12 cellular contexts compared by ENCODE assay signal in genomic region chr9:83266618-83267543, GRCh38.
DNase-seq lines count a peak whose midpoint lies in the region; ATAC-seq and TF ChIP-seq lines count a peak whose summit lies in the region.
"Had no signal": no experiment of that assay in that cellular context is flagged by ENCODE, and none has a peak within 500 bp of the region (broad histone marks: within the 10 kb centered on the region; RNA-seq: fewer than 3 reads in every experiment).

No MANE protein-coding gene starts in this region.

- no peaks in the 10 kb centered on the region for H4K20me1 ChIP-seq in SK-N-SH (ENCODE audit: insufficient read depth)

- H3K4me3 ChIP-seq in SK-N-SH (ENCODE audit: low read depth in 2 of 2, low read length in 1 of 2), result no peak overlapping the region
- no peak overlapping the region for H3K4me3 ChIP-seq in gastroesophageal sphincter
- no peak overlapping the region for H3K4me3 ChIP-seq in neuronal stem cell (ENCODE audit: low read length in 2 of 2)
- H3K4me3 ChIP-seq: SJCRH30 had no signal

- H3K9me2 ChIP-seq in SK-N-SH, result no peaks in the 10 kb centered on the region

- no peak overlapping the region for H2BK15ac ChIP-seq in neuronal stem cell (ENCODE audit: low read length)

- POLR2A ChIA-PET in SK-N-SH (lab: Yijun Ruan, JAX), result no interaction called here

- H3K27me3 ChIP-seq in SK-N-SH (ENCODE audit: insufficient read depth) (no peaks in the 10 kb centered on the region), gastroesophageal sphincter (no peaks in the 10 kb centered on the region), neuronal stem cell (ENCODE audit: control insufficient read depth in 3 of 3, insufficient read depth in 3 of 3, low read depth in 1 of 3, low read length in 3 of 3) (no peaks in the 10 kb centered on the region)
- H3K27me3 ChIP-seq: SJCRH30 had no signal

- H3K79me2 ChIP-seq in SK-N-SH (ENCODE audit: insufficient read depth), result no peaks in the 10 kb centered on the region

- H3K14ac ChIP-seq in neuronal stem cell (ENCODE audit: low read length), result no peak overlapping the region

- WGBS in SK-N-SH (ENCODE audit: low lambda C conversion rate), result 39% methylated on average over 12 of the region's 12 CpGs
- 20 to 32% methylated on average over 3 to 12 of the region's 12 CpGs for WGBS in gastroesophageal sphincter (ENCODE audit: low coverage in 1 of 2), 2 donors
- WGBS in neuronal stem cell (ENCODE audit: extremely low coverage in 2 of 2, insufficient read length in 2 of 2, insufficient replicate concordance in 1 of 2), 2 donors, result no CpG with 5 or more reads among the region's 12 CpGs

- peak overlapping the region; percentile 28 for H3K4me2 ChIP-seq in SK-N-SH
- H3K4me2 ChIP-seq in neuronal stem cell (ENCODE audit: insufficient read depth, low read length, poor library complexity, severe bottlenecking), result no peak overlapping the region

- ATAC-seq in gastroesophageal sphincter (peak; percentile 36), GM19467 (IDR thresholded peaks at IDR 0.05; ENCODE audit: unreplicated experiment) (no peak)
- ATAC-seq: stimulated activated naive CD8-positive, alpha-beta T cell treated with anti-CD3 and anti-CD28 coated beads, Interleukin-15, Interleukin-2, amounts not matched to agents 100 U/mL and 50 U/mL, for 24 hours had no signal

- H2AFZ ChIP-seq in SK-N-SH (ENCODE audit: low read depth) (no peak overlapping the region; the same call in 1 of the 2 replicates), neuronal stem cell (ENCODE audit: low read length) (peak overlapping the region; percentile 48)

- peak overlapping the region; percentile 91 for H3K18ac ChIP-seq in neuronal stem cell (ENCODE audit: low read length)

- H3K9ac ChIP-seq in SK-N-SH, result no peak overlapping the region
- H3K9ac ChIP-seq in neuronal stem cell (ENCODE audit: low read depth, low read length, poor library complexity), result no peak overlapping the region

- DNase-seq in COLO829 (ENCODE audit: low spot score) (peak; percentile 40), SK-N-SH (no peak), neuronal stem cell (ENCODE audit: low spot score) (no peak), NCI-H1105 (lab: John Stamatoyannopoulos, UW) (no peak), NCI-H2081 (lab: John Stamatoyannopoulos, UW) (no peak)
- DNase-seq in stimulated activated CD8-positive, alpha-beta memory T cell treated with anti-CD3 and anti-CD28 coated beads, Interleukin-4, amount 100 ng/mL, for 48 hours, result no peak
- DNase-seq: immature natural killer cell; NCI-H1694 treated with DMSO at 0.1 percent for 48 hours; SJCRH30; stimulated activated naive CD8-positive, alpha-beta T cell treated with anti-CD3 and anti-CD28 coated beads, Interleukin-15, Interleukin-2, amounts not matched to agents 100 U/mL and 50 U/mL, for 24 hours had no signal

- H3K4me1 ChIP-seq in SK-N-SH (ENCODE audit: control insufficient read depth in 1 of 2, insufficient read depth in 2 of 2, low read depth in 1 of 2, low read length in 1 of 2), result peaks cover 0 to 19% of the 10 kb centered on the region in 2 experiments; a peak in 2 of 4 replicates
- peaks cover 0 to 16% (median 3%) of the 10 kb centered on the region in 3 donors for H3K4me1 ChIP-seq in gastroesophageal sphincter
- H3K4me1 ChIP-seq in neuronal stem cell (ENCODE audit: control insufficient read depth in 2 of 2, insufficient read depth in 1 of 2, low read depth in 1 of 2, low read length in 2 of 2), result peaks cover 8 to 11% of the 10 kb centered on the region in 2 donors
- H3K4me1 ChIP-seq: SJCRH30 had no signal

- H3K79me1 ChIP-seq in neuronal stem cell (ENCODE audit: low read depth, low read length), result no peaks in the 10 kb centered on the region

- H3K4ac ChIP-seq in neuronal stem cell (ENCODE audit: low read length), result no peak overlapping the region

- H4K8ac ChIP-seq in neuronal stem cell (ENCODE audit: low read depth, low read length), result no peak overlapping the region

- no peak for TF ChIP-seq CTCF in SK-N-SH (IDR thresholded peaks at IDR 0.05)
- no peak for TF ChIP-seq CTCF in gastroesophageal sphincter (IDR thresholded peaks at IDR 0.05)

- H3F3A ChIP-seq in SK-N-SH (replicated peaks; ENCODE audit: insufficient read depth), result peaks cover 21% of the 10 kb centered on the region

- peaks cover 0 to 4% of the 10 kb centered on the region in 2 experiments for H3K36me3 ChIP-seq in SK-N-SH (replicated peaks in 1 of 2; ENCODE audit: control insufficient read depth in 1 of 2, insufficient read depth in 2 of 2, low read length in 1 of 2)
- no peaks in the 10 kb centered on the region for H3K36me3 ChIP-seq in gastroesophageal sphincter
- H3K36me3 ChIP-seq in neuronal stem cell (replicated peaks in 1 of 2; ENCODE audit: control insufficient read depth in 2 of 2, insufficient read depth in 2 of 2, low read length in 2 of 2), result no peaks in the 10 kb centered on the region
- H3K36me3 ChIP-seq: SJCRH30 had no signal

- TF ChIP-seq RAD21 in SK-N-SH (IDR thresholded peaks at IDR 0.05; ENCODE audit: low read length), result no peak

- TF ChIP-seq EP300 in SK-N-SH (IDR thresholded peaks at IDR 0.05; ENCODE audit: borderline replicate concordance in 1 of 2, low read depth in 1 of 2, low read length in 1 of 2) (no peak), gastroesophageal sphincter (IDR thresholded peaks at IDR 0.05) (no peak)

- no peak overlapping the region for H2BK12ac ChIP-seq in neuronal stem cell (ENCODE audit: low read length)

- H2BK5ac ChIP-seq in neuronal stem cell (ENCODE audit: low read length), result no peak overlapping the region

- TF ChIP-seq POLR2A in gastroesophageal sphincter (IDR thresholded peaks at IDR 0.05), result no peak

- H3K27ac ChIP-seq in SK-N-SH (ENCODE audit: low read depth in 2 of 2, low read length in 1 of 2) (peak overlapping the region in 1 of 2 experiments; percentile 55; a peak in 3 of 4 replicates), gastroesophageal sphincter (no peak overlapping the region), neuronal stem cell (replicated peaks; ENCODE audit: low read length) (no peak overlapping the region)
- H3K27ac ChIP-seq: SJCRH30 had no signal

- no peaks in the 10 kb centered on the region for H3K9me3 ChIP-seq in SK-N-SH
- H3K9me3 ChIP-seq in gastroesophageal sphincter, result no peaks in the 10 kb centered on the region
- H3K9me3 ChIP-seq in neuronal stem cell (replicated peaks in 1 of 2; ENCODE audit: control insufficient read depth in 2 of 2, insufficient read depth in 1 of 2, low read depth in 1 of 2, low read length in 2 of 2), result no peaks in the 10 kb centered on the region
- H3K9me3 ChIP-seq: SJCRH30 had no signal

- no peak overlapping the region for H2BK120ac ChIP-seq in neuronal stem cell (ENCODE audit: low read depth, low read length)

- no peak overlapping the region for H2AK5ac ChIP-seq in neuronal stem cell (ENCODE audit: low read depth, low read length)

- H3K23ac ChIP-seq in neuronal stem cell (ENCODE audit: low read depth, low read length, poor library complexity), result no peak overlapping the region

- H4K91ac ChIP-seq in neuronal stem cell (ENCODE audit: low read depth, low read length, poor library complexity), result no peak overlapping the region

- CTCF ChIA-PET in SK-N-SH (lab: Yijun Ruan, JAX), result interaction anchor here (1.0 to 1.8 kb wide), 3 partner anchors 9 to 38 kb away, joined by 3 to 10 read pairs (median 3); no protein-coding TSS in a partner anchor

TF ChIP-seq in SK-N-SH, 30 proteins besides CTCF, POLR2A, EP300 and RAD21:
- TF ChIP-seq POLR2AphosphoS5 (IDR thresholded peaks at IDR 0.05; ENCODE audit: low read depth, low read length), result no peak
- TF ChIP-seq MAX (IDR thresholded peaks at IDR 0.05; ENCODE audit: low read depth), result 0 out of 2 replicates have a peak, but pooled peaks have one; percentile 11
